1 cellular context compared by ENCODE assay signal in genomic region chr3:152472606-152472954, GRCh38.
TF ChIP-seq lines count a peak whose summit lies in the region.

No MANE protein-coding gene starts in this region.

TF ChIP-seq in HepG2, 621 proteins besides CTCF, POLR2A, EP300 and RAD21:
- TF ChIP-seq SIN3A (IDR thresholded peaks at IDR 0.05; ENCODE audit: borderline replicate concordance, low read depth, low read length) (no peak), ZFP37 (CRISPR knock-in tag; IDR thresholded peaks at IDR 0.05; ENCODE audit: borderline replicate concordance) (no peak), RELA (CRISPR knock-in tag; IDR thresholded peaks at IDR 0.05) (no peak), RFXAP (CRISPR knock-in tag; IDR thresholded peaks at IDR 0.05; ENCODE audit: borderline replicate concordance) (no peak), HNRNPLL (IDR thresholded peaks at IDR 0.05; ENCODE audit: low read depth, low read length, poor library complexity, severe bottlenecking) (no peak), DR1 (CRISPR knock-in tag; IDR thresholded peaks at IDR 0.05) (no peak), ZC3H4 (CRISPR knock-in tag; IDR thresholded peaks at IDR 0.05; ENCODE audit: borderline replicate concordance) (no peak)
- TF ChIP-seq, protein P1, sequence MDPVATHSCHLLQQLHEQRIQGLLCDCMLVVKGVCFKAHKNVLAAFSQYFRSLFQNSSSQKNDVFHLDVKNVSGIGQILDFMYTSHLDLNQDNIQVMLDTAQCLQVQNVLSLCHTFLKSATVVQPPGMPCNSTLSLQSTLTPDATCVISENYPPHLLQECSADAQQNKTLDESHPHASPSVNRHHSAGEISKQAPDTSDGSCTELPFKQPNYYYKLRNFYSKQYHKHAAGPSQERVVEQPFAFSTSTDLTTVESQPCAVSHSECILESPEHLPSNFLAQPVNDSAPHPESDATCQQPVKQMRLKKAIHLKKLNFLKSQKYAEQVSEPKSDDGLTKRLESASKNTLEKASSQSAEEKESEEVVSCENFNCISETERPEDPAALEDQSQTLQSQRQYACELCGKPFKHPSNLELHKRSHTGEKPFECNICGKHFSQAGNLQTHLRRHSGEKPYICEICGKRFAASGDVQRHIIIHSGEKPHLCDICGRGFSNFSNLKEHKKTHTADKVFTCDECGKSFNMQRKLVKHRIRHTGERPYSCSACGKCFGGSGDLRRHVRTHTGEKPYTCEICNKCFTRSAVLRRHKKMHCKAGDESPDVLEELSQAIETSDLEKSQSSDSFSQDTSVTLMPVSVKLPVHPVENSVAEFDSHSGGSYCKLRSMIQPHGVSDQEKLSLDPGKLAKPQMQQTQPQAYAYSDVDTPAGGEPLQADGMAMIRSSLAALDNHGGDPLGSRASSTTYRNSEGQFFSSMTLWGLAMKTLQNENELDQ (CRISPR knock-in tag; IDR thresholded peaks at IDR 0.05; ENCODE audit: borderline replicate concordance): no peak
